In the genomic region with DNA sequence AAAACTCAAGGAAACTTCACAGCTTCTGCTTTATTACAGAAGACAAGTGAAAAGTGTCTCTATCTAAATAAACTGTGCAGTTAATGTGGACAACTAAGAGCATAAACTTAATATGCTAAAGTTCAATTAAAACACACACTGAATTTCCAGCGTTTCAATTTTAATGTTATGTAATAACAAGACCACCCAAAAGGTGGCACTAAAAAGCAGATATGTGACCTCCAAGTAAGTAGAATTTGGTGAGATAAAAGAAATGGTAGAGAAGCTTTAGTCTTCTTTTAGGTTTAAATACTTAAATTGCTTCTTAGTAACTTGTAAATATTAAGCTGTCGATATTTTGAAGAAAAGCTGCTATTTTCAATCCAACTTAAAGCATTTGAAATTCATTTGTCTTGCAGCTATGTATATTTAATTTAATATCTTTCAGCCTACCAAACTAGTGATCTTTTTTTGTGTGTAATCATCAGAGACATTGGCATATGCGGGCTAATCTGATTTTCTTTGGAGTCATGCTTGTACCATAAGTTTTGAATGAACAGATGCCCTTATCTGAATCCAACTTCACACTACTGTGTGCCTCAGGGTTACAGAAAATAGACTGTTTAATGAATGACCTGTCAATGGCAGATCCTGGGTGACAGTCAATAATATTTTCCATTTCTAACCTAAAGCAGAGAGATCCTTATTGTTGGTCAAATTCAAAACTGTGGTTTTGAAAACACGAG, we compare ENCODE assay signal across 8 cellular contexts. TPM values are rescaled to one million over a fixed set of nuclear protein-coding genes. Genes with fewer than 3 reads are reported as not detected.
DNase-seq lines count a peak whose midpoint lies in the region; ATAC-seq and TF ChIP-seq lines count a peak whose summit lies in the region.

No MANE protein-coding gene starts in this region.

- TF ChIP-seq CTCF in LNCaP clone FGC (IDR thresholded peaks at IDR 0.05; ENCODE audit: control insufficient read depth, extremely low read depth, insufficient read depth) (peak; percentile 41), lower lobe of right lung (IDR thresholded peaks at IDR 0.05) (peak; percentile 43)

- no peaks in the 10 kb centered on the region for H3K36me3 ChIP-seq in lower lobe of right lung

- intact Hi-C loops in lower lobe of right lung (cut with DNase I): no loop called here

- H3K4me1 ChIP-seq in lower lobe of right lung: no peaks in the 10 kb centered on the region

- ATAC-seq in lower lobe of right lung (no peak), GM19455 (IDR thresholded peaks at IDR 0.05; ENCODE audit: unreplicated experiment) (no peak), HG02759 (IDR thresholded peaks at IDR 0.05; ENCODE audit: unreplicated experiment) (no peak)

- DNase-seq in CD1c-positive myeloid dendritic cell (ENCODE audit: extremely low spot score) (peak; percentile 34), LNCaP clone FGC (ENCODE audit: low read depth) (no peak), amniotic epithelial cell (ENCODE audit: low read depth) (peak; percentile 46), lower lobe of right lung (no peak), pons (ENCODE audit: low spot score) (no peak)
- no peak for DNase-seq in activated naive CD4-positive, alpha-beta T cell treated with Interleukin-2 at 50 U/mL for 16 hours

- no peaks in the 10 kb centered on the region for H3K9me3 ChIP-seq in lower lobe of right lung

- H3K4me3 ChIP-seq in LNCaP clone FGC (ENCODE audit: low read depth, low read length) (no peak overlapping the region), lower lobe of right lung (no peak overlapping the region)

- H3K27ac ChIP-seq in lower lobe of right lung: no peak overlapping the region

- no peaks in the 10 kb centered on the region for H3K27me3 ChIP-seq in lower lobe of right lung (ENCODE audit: low read depth)

RNA-seq across cellular contexts. Expression of gene ADAMTS1, which starts 36.5 kb away (rescaled TPM):
- 59.3 TPM for total RNA-seq in lower lobe of right lung

Comparison
In these comparisons a context has a peak if more than half of its experiments do, and no peak if none do; other contexts are left out.
1. DNase-seq: peak in CD1c-positive myeloid dendritic cell (single experiment) and amniotic epithelial cell (single experiment); none in LNCaP clone FGC (single experiment), lower lobe of right lung (single experiment), activated naive CD4-positive, alpha-beta T cell treated with Interleukin-2 at 50 U/mL for 16 hours (single experiment) and pons (single experiment).